20 cellular contexts compared by ENCODE assay signal in genomic region chr5:121681200-121681855, GRCh38.
"Had no signal": no experiment of that assay in that cellular context is flagged by ENCODE, and none has a peak within 500 bp of the region (broad histone marks: within the 10 kb centered on the region; RNA-seq: fewer than 3 reads in every experiment).

No MANE protein-coding gene starts in this region.

- H3K4me2 ChIP-seq: neural progenitor cell had no signal

- H3K36me3 ChIP-seq: neural progenitor cell, pancreas, sigmoid colon, spleen, stomach, upper lobe of left lung had no signal

- ATAC-seq: activated CD8-positive, alpha-beta T cell treated with anti-CD3 and anti-CD28 coated beads, Interleukin-2, amount 10 ng/mL, durations not matched to agents 7 days and 5 days; left lobe of liver; pancreas; T-cell had no signal

- H3K4me1 ChIP-seq: neural progenitor cell, pancreas, sigmoid colon, spleen, stomach, testis, upper lobe of left lung had no signal

- H3K4me3 ChIP-seq: neural progenitor cell, pancreas, sigmoid colon, spleen, stomach, testis, upper lobe of left lung had no signal

- DNase-seq: activated B cell treated with CpG ODN at 0.5 μM for 24 hours; activated CD4-positive, alpha-beta T cell treated with anti-CD3 and anti-CD28 coated beads, Interleukin-2, amount 10 ng/mL, durations not matched to agents 24 days and 14 days; activated CD8-positive, alpha-beta memory T cell treated with anti-CD3 and anti-CD28 coated beads, Interleukin-2, amount 50 U/mL, for 48 hours; activated CD8-positive, alpha-beta T cell treated with anti-CD3 and anti-CD28 coated beads, Interleukin-2, amount 10 ng/mL, durations not matched to agents 7 days and 5 days; activated naive CD8-positive, alpha-beta T cell treated with anti-CD3 and anti-CD28 coated beads for 36 hours; central memory CD4-positive, alpha-beta T cell; cortex of kidney; effector CD4-positive, alpha-beta T cell; foreskin melanocyte; naive B cell; pancreas; sigmoid colon; spleen; stomach; T-cell; T-helper 9 cell; testis; upper lobe of left lung had no signal

- H3K27me3 ChIP-seq: neural progenitor cell, pancreas, sigmoid colon, spleen, stomach, testis, upper lobe of left lung had no signal

- H3K9me3 ChIP-seq: pancreas, sigmoid colon, testis had no signal

- H3K27ac ChIP-seq: neural progenitor cell, pancreas, sigmoid colon, spleen, stomach, testis, upper lobe of left lung had no signal

- H3K9ac ChIP-seq: neural progenitor cell had no signal
